10 cellular contexts compared by ENCODE assay signal in the genomic region with DNA sequence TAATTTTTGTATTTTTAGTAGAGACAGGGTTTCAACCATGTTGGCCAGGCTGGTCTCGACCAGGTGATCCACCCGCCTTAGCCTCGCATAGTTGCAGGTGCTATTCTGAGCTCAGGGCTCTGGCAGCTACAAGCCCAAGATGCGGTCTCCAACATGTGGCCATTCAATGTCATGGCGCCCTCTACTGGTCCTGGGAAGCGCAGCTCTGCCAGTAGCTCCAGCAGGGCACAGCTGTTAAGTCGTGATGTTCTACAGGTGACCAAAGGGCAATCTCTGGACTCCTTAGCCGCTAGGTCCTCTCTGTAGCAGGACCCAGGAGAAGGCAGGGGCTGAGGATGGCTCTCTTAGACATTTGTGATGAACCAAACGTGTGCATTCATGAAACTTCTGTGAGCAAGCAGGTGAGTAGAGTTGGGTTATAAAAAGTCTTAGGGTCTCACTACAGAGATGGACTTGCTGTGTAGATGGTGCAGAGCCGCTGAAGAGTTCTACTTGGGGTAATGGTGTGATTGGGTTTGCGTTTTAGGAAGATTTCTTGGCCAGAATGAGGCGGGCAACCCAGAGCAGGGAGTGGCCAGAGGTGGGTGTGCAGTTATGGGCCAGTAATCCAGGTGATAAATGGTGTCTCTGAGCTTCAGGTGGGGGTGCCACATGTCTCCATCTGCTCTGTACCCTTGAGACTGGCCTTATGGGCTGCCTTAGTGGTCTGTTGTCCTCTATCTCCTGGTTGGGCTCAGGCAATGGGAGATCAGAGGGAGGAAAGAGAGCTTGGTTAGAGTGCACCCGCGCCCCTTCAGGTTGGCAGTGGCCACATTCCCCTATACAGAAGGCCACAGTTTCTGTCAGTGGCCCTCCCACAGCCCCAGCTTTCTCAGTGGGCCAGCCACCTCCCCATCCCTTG. TPM values are rescaled to one million over a fixed set of nuclear protein-coding genes. Genes with fewer than 3 reads are reported as not detected.
DNase-seq lines count a peak whose midpoint lies in the region; ATAC-seq, FAIRE-seq and TF ChIP-seq lines count a peak whose summit lies in the region.
"Had no signal": no experiment of that assay in that cellular context is flagged by ENCODE, and none has a peak within 500 bp of the region (broad histone marks: within the 10 kb centered on the region; RNA-seq: fewer than 3 reads in every experiment).

No MANE protein-coding gene starts in this region.

- H3K4me3 Mint-ChIP-seq in T-helper 17 cell (no peak overlapping the region), astrocyte (ENCODE audit: unreplicated experiment) (no peak overlapping the region)

- in situ Hi-C loops in HAP-1 (cut with MboI; ENCODE audit: low sequenced_read_pairs) = loop anchor here (10.0 kb wide), 1 partner anchor 187 kb away; no protein-coding TSS in a partner anchor

- no peak overlapping the region for H3K9ac ChIP-seq in astrocyte (ENCODE audit: low read length)

- H3K9me3 ChIP-seq in HAP-1 (no peaks in the 10 kb centered on the region; the same call in 1 of the 2 replicates), T-helper 17 cell (ENCODE audit: control insufficient read depth, low read length, poor library complexity, severe bottlenecking) (peaks cover 5% of the 10 kb centered on the region), astrocyte (ENCODE audit: insufficient read depth, low read depth, low read length) (peaks cover 3% of the 10 kb centered on the region)

- H3K36me3 ChIP-seq in HAP-1 (replicated peaks) (no peaks in the 10 kb centered on the region), astrocyte (ENCODE audit: insufficient read depth, low read length) (no peaks in the 10 kb centered on the region)

- H3K4me1 ChIP-seq in HAP-1 = no peaks in the 10 kb centered on the region
- H3K4me1 ChIP-seq in astrocyte (ENCODE audit: insufficient read depth, low read length) = peaks cover 6% of the 10 kb centered on the region

- H3K27ac ChIP-seq in astrocyte (ENCODE audit: low read depth, low read length) = no peak overlapping the region
- H3K27ac ChIP-seq: skin epidermis had no signal

- no peak overlapping the region for H3K4me3 ChIP-seq in HAP-1
- no peak overlapping the region for H3K4me3 ChIP-seq in astrocyte (ENCODE audit: insufficient read depth, low read depth, low read length)
- H3K4me3 ChIP-seq: skin epidermis had no signal

- H4K20me1 ChIP-seq in astrocyte (ENCODE audit: insufficient read depth, low read length) = no peaks in the 10 kb centered on the region

- no peak for FAIRE-seq in astrocyte (lab: Jason Lieb, UNC)
- FAIRE-seq: A204.1 had no signal

- DNase-seq in NCI-H1417 (lab: John Stamatoyannopoulos, UW) = peak; percentile 44 to 67 (median 64)
- DNase-seq in NCI-H1417 treated with DMSO at 0.1 percent for 48 hours (lab: John Stamatoyannopoulos, UW) = no peak
- peak; percentile 59 to 85 for DNase-seq in HAP-1 (ENCODE audit: low spot score in 2 of 2)
- DNase-seq in NCI-H1092 (lab: John Stamatoyannopoulos, UW) = peak; percentile 44
- DNase-seq in T-helper 17 cell = peak; percentile 18 to 51 (median 22)
- DNase-seq in astrocyte (ENCODE audit: low read depth) = peak; percentile 36
- DNase-seq in iPS DF 4.7 (ENCODE audit: extremely low read depth, low spot score) = peak; percentile 46
- peak; percentile 20 to 71 for DNase-seq in stimulated activated CD4-positive, alpha-beta T cell treated with anti-CD3 and anti-CD28 coated beads, Interleukin-12 subunit alpha, Interleukin-12 subunit beta, amount 100 ng/mL, for 24 hours (ENCODE audit: low read depth in 2 of 2)

- H3K9me3 Mint-ChIP-seq in astrocyte (ENCODE audit: unreplicated experiment) = peaks cover 4% of the 10 kb centered on the region

- peaks cover 10% of the 10 kb centered on the region for H3K4me1 Mint-ChIP-seq in T-helper 17 cell
- peaks cover 2% of the 10 kb centered on the region for H3K4me1 Mint-ChIP-seq in astrocyte (ENCODE audit: low read depth, unreplicated experiment)

- H3K27me3 Mint-ChIP-seq in T-helper 17 cell (peaks cover 25% of the 10 kb centered on the region), astrocyte (ENCODE audit: low read depth, unreplicated experiment) (peaks cover 26% of the 10 kb centered on the region)

- H2AFZ ChIP-seq in astrocyte (ENCODE audit: low read depth, low read length) = no peak overlapping the region

- H3K36me3 Mint-ChIP-seq in T-helper 17 cell (ENCODE audit: low read depth) = no peaks in the 10 kb centered on the region
- no peaks in the 10 kb centered on the region for H3K36me3 Mint-ChIP-seq in astrocyte (ENCODE audit: low read depth, unreplicated experiment)

- ATAC-seq in T-helper 17 cell = peak; percentile 78

- no peak overlapping the region for H3K4me2 ChIP-seq in astrocyte (ENCODE audit: low read length)

- no peaks in the 10 kb centered on the region for H3K79me2 ChIP-seq in astrocyte (ENCODE audit: insufficient read depth, low read length)

- peak; percentile 96 for TF ChIP-seq CTCF in astrocyte (IDR thresholded peaks at IDR 0.05; ENCODE audit: insufficient read depth, low read depth, low read length)

- H3K27ac Mint-ChIP-seq in T-helper 17 cell (peak overlapping the region; percentile 74), astrocyte (ENCODE audit: unreplicated experiment) (no peak overlapping the region)

- peaks cover 3% of the 10 kb centered on the region for H3K27me3 ChIP-seq in HAP-1 (ENCODE audit: low read depth)
- H3K27me3 ChIP-seq in astrocyte (ENCODE audit: insufficient read depth, low read length) = no peaks in the 10 kb centered on the region

RNA-seq across cellular contexts. Expression of a gene that starts 31.0 kb away (rescaled TPM):
- not detected for total RNA-seq in T-helper 17 cell
- not detected in 2 replicates for total RNA-seq in astrocyte

RNA-seq across cellular contexts. Expression of a gene that starts 35.8 kb away (rescaled TPM):
- total RNA-seq in T-helper 17 cell (not detected), astrocyte (not detected in 2 replicates)
